Comparison of ENCODE assay signal across 11 cellular contexts in genomic region chr13:54185785-54186184, GRCh38.
DNase-seq lines count a peak whose midpoint lies in the region; ATAC-seq and TF ChIP-seq lines count a peak whose summit lies in the region.
"Had no signal": no experiment of that assay in that cellular context is flagged by ENCODE, and none has a peak within 500 bp of the region (broad histone marks: within the 10 kb centered on the region; RNA-seq: fewer than 3 reads in every experiment).

No MANE protein-coding gene starts in this region.

- TF ChIP-seq CTCF in progenitor cell of endocrine pancreas (IDR thresholded peaks at IDR 0.05; ENCODE audit: unreplicated experiment) = peak; percentile 53
- TF ChIP-seq CTCF in activated CD8-positive, alpha-beta T cell treated with anti-CD3 and anti-CD28 coated beads for 36 hours (IDR thresholded peaks at IDR 0.05) = no peak

- no peak for ATAC-seq in activated CD8-positive, alpha-beta T cell treated with anti-CD3 and anti-CD28 coated beads for 36 hours
- ATAC-seq: HCT116, T-cell had no signal

- no peaks in the 10 kb centered on the region for H3K9me3 Mint-ChIP-seq in progenitor cell of endocrine pancreas (ENCODE audit: low read depth)
- peaks cover 9% of the 10 kb centered on the region for H3K9me3 Mint-ChIP-seq in activated CD8-positive, alpha-beta T cell treated with anti-CD3 and anti-CD28 coated beads for 36 hours

- POLR2A ChIA-PET in activated CD8-positive, alpha-beta T cell treated with anti-CD3 and anti-CD28 coated beads for 36 hours (lab: Charles Lee) = no interaction called here

- no peak overlapping the region for H3K27ac Mint-ChIP-seq in progenitor cell of endocrine pancreas
- H3K27ac Mint-ChIP-seq in activated CD8-positive, alpha-beta T cell treated with anti-CD3 and anti-CD28 coated beads for 36 hours = no peak overlapping the region
- H3K27ac Mint-ChIP-seq: naive B cell, T-cell had no signal

- H3K27me3 Mint-ChIP-seq in progenitor cell of endocrine pancreas = no peaks in the 10 kb centered on the region
- no peaks in the 10 kb centered on the region for H3K27me3 Mint-ChIP-seq in activated CD8-positive, alpha-beta T cell treated with anti-CD3 and anti-CD28 coated beads for 36 hours
- H3K27me3 Mint-ChIP-seq: naive B cell, T-cell had no signal

- intact Hi-C loops in activated CD8-positive, alpha-beta T cell treated with anti-CD3 and anti-CD28 coated beads for 36 hours (cut with micrococcal nuclease) = no loop called here

- H3K4me1 Mint-ChIP-seq in progenitor cell of endocrine pancreas (ENCODE audit: low read depth) = peaks cover 13% of the 10 kb centered on the region
- no peaks in the 10 kb centered on the region for H3K4me1 Mint-ChIP-seq in activated CD8-positive, alpha-beta T cell treated with anti-CD3 and anti-CD28 coated beads for 36 hours (ENCODE audit: low read depth)
- H3K4me1 Mint-ChIP-seq: naive B cell, T-cell had no signal

- no peak overlapping the region for H3K4me3 Mint-ChIP-seq in progenitor cell of endocrine pancreas (ENCODE audit: low read depth)
- no peak overlapping the region for H3K4me3 Mint-ChIP-seq in activated CD8-positive, alpha-beta T cell treated with anti-CD3 and anti-CD28 coated beads for 36 hours
- H3K4me3 Mint-ChIP-seq: naive B cell, T-cell had no signal

- no peaks in the 10 kb centered on the region for H3K36me3 Mint-ChIP-seq in progenitor cell of endocrine pancreas (ENCODE audit: insufficient read depth)
- no peaks in the 10 kb centered on the region for H3K36me3 Mint-ChIP-seq in activated CD8-positive, alpha-beta T cell treated with anti-CD3 and anti-CD28 coated beads for 36 hours (ENCODE audit: low read depth)
- H3K36me3 Mint-ChIP-seq: naive B cell, T-cell had no signal

- CTCF ChIA-PET in activated CD8-positive, alpha-beta T cell treated with anti-CD3 and anti-CD28 coated beads for 36 hours (lab: Charles Lee) = no interaction called here

- DNase-seq in NCI-H82 (lab: John Stamatoyannopoulos, UW) = peak; percentile 66
- no peak for DNase-seq in NCI-H82 treated with DMSO at 0.1 percent for 48 hours (lab: John Stamatoyannopoulos, UW; ENCODE audit: unreplicated experiment)
- DNase-seq in NCI-H2171 treated with DMSO at 0.1 percent for 48 hours (lab: John Stamatoyannopoulos, UW) = peak; percentile 18
- DNase-seq in ecto neural progenitor cell (ENCODE audit: low spot score) = peak; percentile 51
- no peak for DNase-seq in progenitor cell of endocrine pancreas (ENCODE audit: low spot score, unreplicated experiment)
- no peak for DNase-seq in stimulated activated CD4-positive, alpha-beta T cell treated with anti-CD3 and anti-CD28 coated beads, Interleukin-4, amount 100 ng/mL, for 4 hours
- no peak for DNase-seq in activated CD8-positive, alpha-beta T cell treated with anti-CD3 and anti-CD28 coated beads for 36 hours
- no peak for DNase-seq in UCSD-AML1 (lab: John Stamatoyannopoulos, UW; ENCODE audit: unreplicated experiment)
- DNase-seq: naive B cell, T-cell had no signal

Comparison
In these comparisons a context has a peak if more than half of its experiments do, and no peak if none do; other contexts are left out.
1. DNase-seq: peak in NCI-H82 (single experiment), NCI-H2171 treated with DMSO at 0.1 percent for 48 hours (single experiment) and ecto neural progenitor cell (single experiment); none in NCI-H82 treated with DMSO at 0.1 percent for 48 hours (single experiment), progenitor cell of endocrine pancreas (single experiment), stimulated activated CD4-positive, alpha-beta T cell treated with anti-CD3 and anti-CD28 coated beads, Interleukin-4, amount 100 ng/mL, for 4 hours (0 of 2), activated CD8-positive, alpha-beta T cell treated with anti-CD3 and anti-CD28 coated beads for 36 hours (single experiment) and UCSD-AML1 (single experiment).